20 cellular contexts compared by ENCODE assay signal in the genomic region with DNA sequence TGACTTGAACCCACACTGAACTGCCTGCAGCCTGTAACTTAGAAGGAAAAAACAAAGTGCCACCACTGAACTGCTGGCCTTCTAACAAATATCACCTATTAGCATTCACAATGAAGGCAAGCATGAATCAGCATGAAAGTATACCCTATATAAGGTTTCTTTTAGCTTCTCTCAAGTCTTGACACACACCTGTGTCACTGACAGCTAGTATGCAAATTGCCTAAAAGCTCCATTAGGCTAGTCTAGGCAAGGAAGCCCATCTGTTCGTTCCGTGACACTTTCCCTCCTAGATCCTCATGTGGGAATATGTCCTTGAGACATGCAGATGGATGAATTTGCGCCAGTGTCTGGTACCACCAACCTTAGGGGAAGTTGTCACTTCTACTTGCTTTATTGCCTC.
DNase-seq lines count a peak whose midpoint lies in the region; ATAC-seq and TF ChIP-seq lines count a peak whose summit lies in the region.
"Had no signal": no experiment of that assay in that cellular context is flagged by ENCODE, and none has a peak within 500 bp of the region (broad histone marks: within the 10 kb centered on the region; RNA-seq: fewer than 3 reads in every experiment).

No MANE protein-coding gene starts in this region.

- TF ChIP-seq CTCF in MM.1S (IDR thresholded peaks at IDR 0.05; ENCODE audit: low read length) (no peak), prostate gland (IDR thresholded peaks at IDR 0.05) (no peak)

- H2AK5ac ChIP-seq in mesendoderm (ENCODE audit: low read length) = no peak overlapping the region

- no CpG with 5 or more reads among the region's 3 CpGs for WGBS in mesendoderm (ENCODE audit: extremely low coverage, insufficient coverage, low lambda C conversion rate)
- 71% methylated on average over 3 of the region's 3 CpGs for WGBS in prostate gland

- DNase-seq in activated CD4-positive, CD25-positive, alpha-beta regulatory T cell treated with anti-CD3 and anti-CD28 coated beads, Interleukin-2, amount 50 U/mL, for 72 hours = no peak
- peak; percentile 72 for DNase-seq in MM.1S
- DNase-seq in SJSA1 (ENCODE audit: low read depth in 1 of 2, low spot score in 2 of 2) = no peak
- no peak for DNase-seq in mesendoderm
- DNase-seq in prostate gland (ENCODE audit: low spot score) = no peak
- no peak for DNase-seq in NCI-H748 treated with DMSO at 0.1 percent for 48 hours (lab: John Stamatoyannopoulos, UW)
- DNase-seq: activated CD4-positive, alpha-beta T cell treated with anti-CD3 and anti-CD28 coated beads for 36 hours; Calu3; cerebellar nuclear complex; gastrocnemius medialis; NCI-H1092 treated with DMSO at 0.1 percent for 48 hours; NCI-H2081 treated with DMSO at 0.1 percent for 48 hours; NCI-H774; nucleus accumbens; stimulated activated CD4-positive, alpha-beta T cell treated with anti-CD3 and anti-CD28 coated beads, Interleukin-4, amount 100 ng/mL, for 4 hours had no signal

- 0 out of 2 replicates have a peak overlapping the region, but pooled peaks have one; percentile 14 for H2AFZ ChIP-seq in MM.1S (ENCODE audit: low read length)

- H3K9me3 ChIP-seq in MM.1S (replicated peaks; ENCODE audit: insufficient read depth, low read length) (no peaks in the 10 kb centered on the region), SJSA1 (replicated peaks) (no peaks in the 10 kb centered on the region), prostate gland (no peaks in the 10 kb centered on the region)
- H3K9me3 ChIP-seq: A549, ascending aorta, gastrocnemius medialis had no signal

- H3K27ac ChIP-seq in MM.1S (ENCODE audit: low read length) (peak overlapping the region; percentile 36; the same call in 1 of the 2 replicates), SJSA1 (peak overlapping the region; percentile 65), mesendoderm (ENCODE audit: low read depth, low read length) (no peak overlapping the region), prostate gland (no peak overlapping the region)
- H3K27ac ChIP-seq: A549, ascending aorta had no signal

- H3F3A ChIP-seq in MM.1S (ENCODE audit: insufficient read depth, low read length) = peaks cover 9% of the 10 kb centered on the region; the same call in 1 of the 2 replicates

- no peak for TF ChIP-seq POLR2A in prostate gland (IDR thresholded peaks at IDR 0.05)

- no peaks in the 10 kb centered on the region for H3K9me2 ChIP-seq in MM.1S (replicated peaks; ENCODE audit: insufficient read depth, low read length)

- H3K18ac ChIP-seq in mesendoderm (ENCODE audit: low read length) = no peak overlapping the region

- no peak overlapping the region for H4K8ac ChIP-seq in mesendoderm (ENCODE audit: low read depth, low read length)

- H3K79me2 ChIP-seq in MM.1S (ENCODE audit: low read length) (no peaks in the 10 kb centered on the region), mesendoderm (ENCODE audit: control insufficient read depth, insufficient read depth, low read length) (no peaks in the 10 kb centered on the region)

- H3K4me1 ChIP-seq in MM.1S (ENCODE audit: low read length) = peaks cover 44% of the 10 kb centered on the region
- H3K4me1 ChIP-seq in SJSA1 (replicated peaks) = peaks cover 57% of the 10 kb centered on the region
- H3K4me1 ChIP-seq in mesendoderm (ENCODE audit: control insufficient read depth, low read depth, low read length) = no peaks in the 10 kb centered on the region
- H3K4me1 ChIP-seq in prostate gland (replicated peaks) = no peaks in the 10 kb centered on the region
- H3K4me1 ChIP-seq: A549 had no signal

- intact Hi-C loops in prostate gland (cut with DNase I) = no loop called here

- H3K9ac ChIP-seq in MM.1S (ENCODE audit: low read length) (no peak overlapping the region), mesendoderm (ENCODE audit: low read length) (no peak overlapping the region)

- H2BK15ac ChIP-seq in mesendoderm (replicated peaks; ENCODE audit: low read depth) = no peak overlapping the region

- H3K4me3 ChIP-seq in MM.1S (ENCODE audit: low read length) (no peak overlapping the region), SJSA1 (no peak overlapping the region), mesendoderm (ENCODE audit: low read length) (no peak overlapping the region), prostate gland (no peak overlapping the region)
- H3K4me3 ChIP-seq: A549, ascending aorta, gastrocnemius medialis had no signal

- H3K4me2 ChIP-seq in MM.1S (ENCODE audit: low read depth, low read length) = peak overlapping the region; percentile 19; the same call in 1 of the 2 replicates
- no peak overlapping the region for H3K4me2 ChIP-seq in mesendoderm (ENCODE audit: low read length)
- H3K4me2 ChIP-seq: A549 had no signal

- H3K27me3 ChIP-seq in MM.1S (replicated peaks; ENCODE audit: insufficient read depth, low read length) (no peaks in the 10 kb centered on the region), SJSA1 (replicated peaks) (no peaks in the 10 kb centered on the region), mesendoderm (ENCODE audit: insufficient read depth, low read length, poor library complexity) (no peaks in the 10 kb centered on the region), prostate gland (replicated peaks; ENCODE audit: insufficient read depth) (no peaks in the 10 kb centered on the region)
- H3K27me3 ChIP-seq: ascending aorta, gastrocnemius medialis had no signal

- H2BK120ac ChIP-seq in mesendoderm (ENCODE audit: low read depth, low read length) = no peak overlapping the region

- H3K36me3 ChIP-seq in MM.1S (replicated peaks; ENCODE audit: insufficient read depth, low read length) (no peaks in the 10 kb centered on the region), SJSA1 (peaks cover 3% of the 10 kb centered on the region; the same call in 1 of the 2 replicates), mesendoderm (ENCODE audit: control insufficient read depth, insufficient read depth, low read length) (no peaks in the 10 kb centered on the region), prostate gland (no peaks in the 10 kb centered on the region)
- H3K36me3 ChIP-seq: ascending aorta, gastrocnemius medialis had no signal

- H3K79me1 ChIP-seq in mesendoderm (ENCODE audit: low read length) = no peaks in the 10 kb centered on the region

- H4K20me1 ChIP-seq in MM.1S (ENCODE audit: insufficient read depth, low read length) = no peaks in the 10 kb centered on the region

- no peak overlapping the region for H3K56ac ChIP-seq in mesendoderm (ENCODE audit: low read length)

- no peak overlapping the region for H3K23ac ChIP-seq in mesendoderm (ENCODE audit: low read length)

- no peak overlapping the region for H3K4ac ChIP-seq in mesendoderm (ENCODE audit: low read depth, low read length)

- no peak overlapping the region for H2BK5ac ChIP-seq in mesendoderm (ENCODE audit: low read length)

- peak; percentile 13 to 46 for ATAC-seq in activated CD4-positive, CD25-positive, alpha-beta regulatory T cell treated with anti-CD3 and anti-CD28 coated beads, Interleukin-2, amount 50 U/mL, for 24 hours
- ATAC-seq in HG02884 (IDR thresholded peaks at IDR 0.05; ENCODE audit: unreplicated experiment) = no peak
- ATAC-seq: A549; activated CD4-positive, alpha-beta T cell treated with anti-CD3 and anti-CD28 coated beads for 36 hours; activated naive CD4-positive, alpha-beta T cell treated with anti-CD3 and anti-CD28 coated beads, Interleukin-2, amount 50 U/mL, for 72 hours; gastrocnemius medialis had no signal

- no peak overlapping the region for H4K5ac ChIP-seq in mesendoderm (ENCODE audit: low read length)

Comparison
In these comparisons a context has a peak if more than half of its experiments do, and no peak if none do; other contexts are left out.
1. H3K27ac ChIP-seq: peak in MM.1S (single experiment) and SJSA1 (single experiment); none in mesendoderm (single experiment) and prostate gland (0 of 2).